Comparison of ENCODE assay signal across 22 cellular contexts in genomic region chr12:76646366-76646765, GRCh38.
DNase-seq lines count a peak whose midpoint lies in the region; ATAC-seq and TF ChIP-seq lines count a peak whose summit lies in the region.
"Had no signal": no experiment of that assay in that cellular context is flagged by ENCODE, and none has a peak within 500 bp of the region (broad histone marks: within the 10 kb centered on the region; RNA-seq: fewer than 3 reads in every experiment).

No MANE protein-coding gene starts in this region.

- H3K27ac Mint-ChIP-seq in endothelial cell (ENCODE audit: unreplicated experiment): no peak overlapping the region
- H3K27ac Mint-ChIP-seq in activated CD4-positive, alpha-beta T cell treated with anti-CD3 and anti-CD28 coated beads for 36 hours: no peak overlapping the region
- H3K27ac Mint-ChIP-seq: B cell; CD14-positive monocyte; CD4-positive, alpha-beta memory T cell; CD8-positive, alpha-beta memory T cell had no signal

- DNase-seq in endothelial cell (ENCODE audit: low spot score): no peak
- peak; percentile 7 for DNase-seq in left kidney (ENCODE audit: low read depth, low spot score)
- DNase-seq in putamen (ENCODE audit: low spot score): peak; percentile 7
- no peak for DNase-seq in activated CD4-positive, alpha-beta T cell treated with anti-CD3 and anti-CD28 coated beads for 36 hours
- DNase-seq in NCI-H1417 (lab: John Stamatoyannopoulos, UW): no peak
- no peak for DNase-seq in C1 segment of cervical spinal cord (lab: John Stamatoyannopoulos, UW)
- DNase-seq: AML-193; CD4-positive, alpha-beta memory T cell; CD4-positive, CD25-positive, alpha-beta regulatory T cell; CD8-positive, alpha-beta memory T cell; COR-L47; DMS 273 treated with DMSO at 0.1 percent for 48 hours; DMS153; DMS53; DMS79; DND-41; EL; GDM1 had no signal

- intact Hi-C loops in activated CD4-positive, alpha-beta T cell treated with anti-CD3 and anti-CD28 coated beads for 36 hours (cut with DNase I, micrococcal nuclease): no loop called here

- H3K36me3 Mint-ChIP-seq in endothelial cell (ENCODE audit: low read depth, unreplicated experiment): peaks cover 4% of the 10 kb centered on the region
- no peaks in the 10 kb centered on the region for H3K36me3 Mint-ChIP-seq in activated CD4-positive, alpha-beta T cell treated with anti-CD3 and anti-CD28 coated beads for 36 hours (ENCODE audit: low read depth)
- H3K36me3 Mint-ChIP-seq: CD14-positive monocyte; CD4-positive, alpha-beta memory T cell; CD4-positive, CD25-positive, alpha-beta regulatory T cell; CD8-positive, alpha-beta memory T cell had no signal

- no peaks in the 10 kb centered on the region for H3K9me3 Mint-ChIP-seq in endothelial cell (ENCODE audit: unreplicated experiment)
- H3K9me3 Mint-ChIP-seq in activated CD4-positive, alpha-beta T cell treated with anti-CD3 and anti-CD28 coated beads for 36 hours (ENCODE audit: low read depth): no peaks in the 10 kb centered on the region
- H3K9me3 Mint-ChIP-seq: CD4-positive, alpha-beta memory T cell; CD4-positive, CD25-positive, alpha-beta regulatory T cell; CD8-positive, alpha-beta memory T cell had no signal

- POLR2A ChIA-PET in activated CD4-positive, alpha-beta T cell treated with anti-CD3 and anti-CD28 coated beads for 36 hours (lab: Charles Lee): no interaction called here

- no peaks in the 10 kb centered on the region for H3K27me3 Mint-ChIP-seq in endothelial cell (ENCODE audit: unreplicated experiment)
- no peaks in the 10 kb centered on the region for H3K27me3 Mint-ChIP-seq in activated CD4-positive, alpha-beta T cell treated with anti-CD3 and anti-CD28 coated beads for 36 hours
- H3K27me3 Mint-ChIP-seq: B cell had no signal

- H3K4me3 Mint-ChIP-seq in endothelial cell (ENCODE audit: unreplicated experiment): peak overlapping the region; percentile 54
- H3K4me3 Mint-ChIP-seq in activated CD4-positive, alpha-beta T cell treated with anti-CD3 and anti-CD28 coated beads for 36 hours: no peak overlapping the region
- H3K4me3 Mint-ChIP-seq: B cell; CD14-positive monocyte; CD4-positive, alpha-beta memory T cell; CD4-positive, CD25-positive, alpha-beta regulatory T cell; CD8-positive, alpha-beta memory T cell had no signal

- CTCF ChIA-PET in activated CD4-positive, alpha-beta T cell treated with anti-CD3 and anti-CD28 coated beads for 36 hours (lab: Charles Lee): interaction anchor here (1.0 to 1.1 kb wide), 2 partner anchors 9 kb away, joined by 3 read pairs; no protein-coding TSS in a partner anchor

- ATAC-seq in activated CD4-positive, alpha-beta T cell treated with anti-CD3 and anti-CD28 coated beads for 36 hours: no peak
- ATAC-seq: A549, GM12878 had no signal

- H3K4me1 Mint-ChIP-seq in endothelial cell (ENCODE audit: unreplicated experiment): peaks cover 8% of the 10 kb centered on the region
- no peaks in the 10 kb centered on the region for H3K4me1 Mint-ChIP-seq in activated CD4-positive, alpha-beta T cell treated with anti-CD3 and anti-CD28 coated beads for 36 hours
- H3K4me1 Mint-ChIP-seq: B cell; CD14-positive monocyte; CD4-positive, alpha-beta memory T cell; CD4-positive, CD25-positive, alpha-beta regulatory T cell; CD8-positive, alpha-beta memory T cell had no signal

- TF ChIP-seq CTCF in endothelial cell (IDR thresholded peaks at IDR 0.05; ENCODE audit: unreplicated experiment): no peak

Comparison
In these comparisons a context has a peak if more than half of its experiments do, and no peak if none do; other contexts are left out.
1. DNase-seq: peak in left kidney (single experiment) and putamen (single experiment); none in endothelial cell (single experiment), activated CD4-positive, alpha-beta T cell treated with anti-CD3 and anti-CD28 coated beads for 36 hours (single experiment), NCI-H1417 (0 of 3) and C1 segment of cervical spinal cord (0 of 14).